1 cellular context compared by ENCODE assay signal in the genomic region with DNA sequence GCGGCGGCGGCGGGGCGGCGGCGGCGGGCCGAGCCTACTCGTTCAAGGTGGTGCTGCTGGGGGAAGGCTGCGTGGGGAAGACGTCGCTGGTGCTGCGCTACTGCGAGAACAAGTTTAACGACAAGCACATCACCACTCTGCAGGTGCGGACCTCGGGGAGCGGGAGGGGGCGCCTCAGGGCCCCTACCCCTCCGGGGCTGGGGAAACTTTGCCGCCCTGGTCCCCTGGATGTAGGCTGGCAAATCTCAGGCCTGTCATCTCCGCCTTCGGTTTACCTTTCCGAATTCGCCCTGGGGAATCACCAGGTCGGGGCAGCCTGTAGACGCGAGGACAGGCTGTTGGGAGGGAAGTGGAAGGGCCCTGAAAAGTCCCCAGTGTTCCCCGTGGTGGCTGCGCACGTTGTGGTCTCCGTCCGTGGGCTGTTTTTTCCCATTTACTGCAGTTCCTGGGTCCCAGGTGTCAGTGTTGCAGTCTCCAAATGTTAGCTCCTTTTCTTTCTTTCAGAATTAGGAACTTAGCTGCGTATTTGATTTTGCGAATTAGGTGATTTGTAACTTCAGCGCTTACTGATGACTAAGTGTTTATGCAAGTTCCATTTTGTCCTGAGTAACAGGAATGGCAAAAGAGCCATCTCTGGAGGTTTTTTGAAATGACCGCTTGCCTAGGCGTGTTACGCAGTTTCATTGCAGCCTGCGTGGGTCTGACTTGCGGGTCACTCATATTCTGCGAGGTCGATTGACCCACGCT.
TF ChIP-seq lines count a peak whose summit lies in the region.

No MANE protein-coding gene starts in this region.

TF ChIP-seq in GM12878, 131 proteins besides CTCF, POLR2A, EP300 and RAD21 (continued from another document):
- no peak for TF ChIP-seq FOS (IDR thresholded peaks at IDR 0.05; ENCODE audit: borderline replicate concordance, extremely low read depth, insufficient read length)
- TF ChIP-seq, protein P1, sequence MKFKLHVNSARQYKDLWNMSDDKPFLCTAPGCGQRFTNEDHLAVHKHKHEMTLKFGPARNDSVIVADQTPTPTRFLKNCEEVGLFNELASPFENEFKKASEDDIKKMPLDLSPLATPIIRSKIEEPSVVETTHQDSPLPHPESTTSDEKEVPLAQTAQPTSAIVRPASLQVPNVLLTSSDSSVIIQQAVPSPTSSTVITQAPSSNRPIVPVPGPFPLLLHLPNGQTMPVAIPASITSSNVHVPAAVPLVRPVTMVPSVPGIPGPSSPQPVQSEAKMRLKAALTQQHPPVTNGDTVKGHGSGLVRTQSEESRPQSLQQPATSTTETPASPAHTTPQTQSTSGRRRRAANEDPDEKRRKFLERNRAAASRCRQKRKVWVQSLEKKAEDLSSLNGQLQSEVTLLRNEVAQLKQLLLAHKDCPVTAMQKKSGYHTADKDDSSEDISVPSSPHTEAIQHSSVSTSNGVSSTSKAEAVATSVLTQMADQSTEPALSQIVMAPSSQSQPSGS (IDR thresholded peaks at IDR 0.05; ENCODE audit: low read length), result no peak
- TF ChIP-seq, protein P2, sequence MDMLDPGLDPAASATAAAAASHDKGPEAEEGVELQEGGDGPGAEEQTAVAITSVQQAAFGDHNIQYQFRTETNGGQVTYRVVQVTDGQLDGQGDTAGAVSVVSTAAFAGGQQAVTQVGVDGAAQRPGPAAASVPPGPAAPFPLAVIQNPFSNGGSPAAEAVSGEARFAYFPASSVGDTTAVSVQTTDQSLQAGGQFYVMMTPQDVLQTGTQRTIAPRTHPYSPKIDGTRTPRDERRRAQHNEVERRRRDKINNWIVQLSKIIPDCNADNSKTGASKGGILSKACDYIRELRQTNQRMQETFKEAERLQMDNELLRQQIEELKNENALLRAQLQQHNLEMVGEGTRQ (IDR thresholded peaks at IDR 0.05; ENCODE audit: borderline replicate concordance, low read depth, low read length), result no peak
- TF ChIP-seq, protein P3, sequence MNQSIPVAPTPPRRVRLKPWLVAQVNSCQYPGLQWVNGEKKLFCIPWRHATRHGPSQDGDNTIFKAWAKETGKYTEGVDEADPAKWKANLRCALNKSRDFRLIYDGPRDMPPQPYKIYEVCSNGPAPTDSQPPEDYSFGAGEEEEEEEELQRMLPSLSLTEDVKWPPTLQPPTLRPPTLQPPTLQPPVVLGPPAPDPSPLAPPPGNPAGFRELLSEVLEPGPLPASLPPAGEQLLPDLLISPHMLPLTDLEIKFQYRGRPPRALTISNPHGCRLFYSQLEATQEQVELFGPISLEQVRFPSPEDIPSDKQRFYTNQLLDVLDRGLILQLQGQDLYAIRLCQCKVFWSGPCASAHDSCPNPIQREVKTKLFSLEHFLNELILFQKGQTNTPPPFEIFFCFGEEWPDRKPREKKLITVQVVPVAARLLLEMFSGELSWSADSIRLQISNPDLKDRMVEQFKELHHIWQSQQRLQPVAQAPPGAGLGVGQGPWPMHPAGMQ (IDR thresholded peaks at IDR 0.05; ENCODE audit: borderline replicate concordance), result no peak
- TF ChIP-seq POLR2AphosphoS2 (IDR thresholded peaks at IDR 0.05; ENCODE audit: low read depth, low read length), result no peak
- peak; percentile 39; the same call in 1 of the 2 replicates for TF ChIP-seq DPF2 (IDR thresholded peaks at IDR 0.05)
- peak; percentile 40 to 41; a peak in 3 of 4 replicates for TF ChIP-seq BHLHE40 (IDR thresholded peaks at IDR 0.05; ENCODE audit: borderline replicate concordance in 1 of 2, low read depth in 2 of 2, low read length in 1 of 2)
- TF ChIP-seq, protein P4, sequence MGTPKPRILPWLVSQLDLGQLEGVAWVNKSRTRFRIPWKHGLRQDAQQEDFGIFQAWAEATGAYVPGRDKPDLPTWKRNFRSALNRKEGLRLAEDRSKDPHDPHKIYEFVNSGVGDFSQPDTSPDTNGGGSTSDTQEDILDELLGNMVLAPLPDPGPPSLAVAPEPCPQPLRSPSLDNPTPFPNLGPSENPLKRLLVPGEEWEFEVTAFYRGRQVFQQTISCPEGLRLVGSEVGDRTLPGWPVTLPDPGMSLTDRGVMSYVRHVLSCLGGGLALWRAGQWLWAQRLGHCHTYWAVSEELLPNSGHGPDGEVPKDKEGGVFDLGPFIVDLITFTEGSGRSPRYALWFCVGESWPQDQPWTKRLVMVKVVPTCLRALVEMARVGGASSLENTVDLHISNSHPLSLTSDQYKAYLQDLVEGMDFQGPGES (IDR thresholded peaks at IDR 0.05), result no peak
- no peak for TF ChIP-seq YBX1 (IDR thresholded peaks at IDR 0.05)
- TF ChIP-seq PAX5 (IDR thresholded peaks at IDR 0.05; ENCODE audit: borderline replicate concordance, low read depth, low read length), result 0 out of 2 replicates have a peak, but pooled peaks have one; percentile 19
- peak; percentile 54 for TF ChIP-seq CREM (IDR thresholded peaks at IDR 0.05; ENCODE audit: low read depth)
- TF ChIP-seq SUZ12 (IDR thresholded peaks at IDR 0.05; ENCODE audit: unreplicated experiment), result no peak
- TF ChIP-seq RELA (IDR thresholded peaks at IDR 0.05; ENCODE audit: borderline replicate concordance, partially characterized antibody), result peak; percentile 97
- peak; percentile 9; the same call in 1 of the 2 replicates for TF ChIP-seq ASH2L (IDR thresholded peaks at IDR 0.05; ENCODE audit: borderline replicate concordance, low read depth)
- TF ChIP-seq, protein P5, sequence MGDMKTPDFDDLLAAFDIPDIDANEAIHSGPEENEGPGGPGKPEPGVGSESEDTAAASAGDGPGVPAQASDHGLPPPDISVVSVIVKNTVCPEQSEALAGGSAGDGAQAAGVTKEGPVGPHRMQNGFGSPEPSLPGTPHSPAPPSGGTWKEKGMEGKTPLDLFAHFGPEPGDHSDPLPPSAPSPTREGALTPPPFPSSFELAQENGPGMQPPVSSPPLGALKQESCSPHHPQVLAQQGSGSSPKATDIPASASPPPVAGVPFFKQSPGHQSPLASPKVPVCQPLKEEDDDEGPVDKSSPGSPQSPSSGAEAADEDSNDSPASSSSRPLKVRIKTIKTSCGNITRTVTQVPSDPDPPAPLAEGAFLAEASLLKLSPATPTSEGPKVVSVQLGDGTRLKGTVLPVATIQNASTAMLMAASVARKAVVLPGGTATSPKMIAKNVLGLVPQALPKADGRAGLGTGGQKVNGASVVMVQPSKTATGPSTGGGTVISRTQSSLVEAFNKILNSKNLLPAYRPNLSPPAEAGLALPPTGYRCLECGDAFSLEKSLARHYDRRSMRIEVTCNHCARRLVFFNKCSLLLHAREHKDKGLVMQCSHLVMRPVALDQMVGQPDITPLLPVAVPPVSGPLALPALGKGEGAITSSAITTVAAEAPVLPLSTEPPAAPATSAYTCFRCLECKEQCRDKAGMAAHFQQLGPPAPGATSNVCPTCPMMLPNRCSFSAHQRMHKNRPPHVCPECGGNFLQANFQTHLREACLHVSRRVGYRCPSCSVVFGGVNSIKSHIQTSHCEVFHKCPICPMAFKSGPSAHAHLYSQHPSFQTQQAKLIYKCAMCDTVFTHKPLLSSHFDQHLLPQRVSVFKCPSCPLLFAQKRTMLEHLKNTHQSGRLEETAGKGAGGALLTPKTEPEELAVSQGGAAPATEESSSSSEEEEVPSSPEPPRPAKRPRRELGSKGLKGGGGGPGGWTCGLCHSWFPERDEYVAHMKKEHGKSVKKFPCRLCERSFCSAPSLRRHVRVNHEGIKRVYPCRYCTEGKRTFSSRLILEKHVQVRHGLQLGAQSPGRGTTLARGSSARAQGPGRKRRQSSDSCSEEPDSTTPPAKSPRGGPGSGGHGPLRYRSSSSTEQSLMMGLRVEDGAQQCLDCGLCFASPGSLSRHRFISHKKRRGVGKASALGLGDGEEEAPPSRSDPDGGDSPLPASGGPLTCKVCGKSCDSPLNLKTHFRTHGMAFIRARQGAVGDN (IDR thresholded peaks at IDR 0.05), result peak; percentile 12; the same call in 1 of the 2 replicates
- no peak for TF ChIP-seq NR2C1 (IDR thresholded peaks at IDR 0.05)
- TF ChIP-seq, protein P6, sequence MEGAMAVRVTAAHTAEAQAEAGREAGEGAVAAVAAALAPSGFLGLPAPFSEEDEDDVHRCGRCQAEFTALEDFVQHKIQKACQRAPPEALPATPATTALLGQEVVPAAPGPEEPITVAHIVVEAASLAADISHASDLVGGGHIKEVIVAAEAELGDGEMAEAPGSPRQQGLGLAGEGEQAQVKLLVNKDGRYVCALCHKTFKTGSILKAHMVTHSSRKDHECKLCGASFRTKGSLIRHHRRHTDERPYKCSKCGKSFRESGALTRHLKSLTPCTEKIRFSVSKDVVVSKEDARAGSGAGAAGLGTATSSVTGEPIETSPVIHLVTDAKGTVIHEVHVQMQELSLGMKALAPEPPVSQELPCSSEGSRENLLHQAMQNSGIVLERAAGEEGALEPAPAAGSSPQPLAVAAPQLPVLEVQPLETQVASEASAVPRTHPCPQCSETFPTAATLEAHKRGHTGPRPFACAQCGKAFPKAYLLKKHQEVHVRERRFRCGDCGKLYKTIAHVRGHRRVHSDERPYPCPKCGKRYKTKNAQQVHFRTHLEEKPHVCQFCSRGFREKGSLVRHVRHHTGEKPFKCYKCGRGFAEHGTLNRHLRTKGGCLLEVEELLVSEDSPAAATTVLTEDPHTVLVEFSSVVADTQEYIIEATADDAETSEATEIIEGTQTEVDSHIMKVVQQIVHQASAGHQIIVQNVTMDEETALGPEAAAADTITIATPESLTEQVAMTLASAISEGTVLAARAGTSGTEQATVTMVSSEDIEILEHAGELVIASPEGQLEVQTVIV (IDR thresholded peaks at IDR 0.05; ENCODE audit: borderline replicate concordance, partially characterized antibody), result no peak
- TF ChIP-seq, protein P7, sequence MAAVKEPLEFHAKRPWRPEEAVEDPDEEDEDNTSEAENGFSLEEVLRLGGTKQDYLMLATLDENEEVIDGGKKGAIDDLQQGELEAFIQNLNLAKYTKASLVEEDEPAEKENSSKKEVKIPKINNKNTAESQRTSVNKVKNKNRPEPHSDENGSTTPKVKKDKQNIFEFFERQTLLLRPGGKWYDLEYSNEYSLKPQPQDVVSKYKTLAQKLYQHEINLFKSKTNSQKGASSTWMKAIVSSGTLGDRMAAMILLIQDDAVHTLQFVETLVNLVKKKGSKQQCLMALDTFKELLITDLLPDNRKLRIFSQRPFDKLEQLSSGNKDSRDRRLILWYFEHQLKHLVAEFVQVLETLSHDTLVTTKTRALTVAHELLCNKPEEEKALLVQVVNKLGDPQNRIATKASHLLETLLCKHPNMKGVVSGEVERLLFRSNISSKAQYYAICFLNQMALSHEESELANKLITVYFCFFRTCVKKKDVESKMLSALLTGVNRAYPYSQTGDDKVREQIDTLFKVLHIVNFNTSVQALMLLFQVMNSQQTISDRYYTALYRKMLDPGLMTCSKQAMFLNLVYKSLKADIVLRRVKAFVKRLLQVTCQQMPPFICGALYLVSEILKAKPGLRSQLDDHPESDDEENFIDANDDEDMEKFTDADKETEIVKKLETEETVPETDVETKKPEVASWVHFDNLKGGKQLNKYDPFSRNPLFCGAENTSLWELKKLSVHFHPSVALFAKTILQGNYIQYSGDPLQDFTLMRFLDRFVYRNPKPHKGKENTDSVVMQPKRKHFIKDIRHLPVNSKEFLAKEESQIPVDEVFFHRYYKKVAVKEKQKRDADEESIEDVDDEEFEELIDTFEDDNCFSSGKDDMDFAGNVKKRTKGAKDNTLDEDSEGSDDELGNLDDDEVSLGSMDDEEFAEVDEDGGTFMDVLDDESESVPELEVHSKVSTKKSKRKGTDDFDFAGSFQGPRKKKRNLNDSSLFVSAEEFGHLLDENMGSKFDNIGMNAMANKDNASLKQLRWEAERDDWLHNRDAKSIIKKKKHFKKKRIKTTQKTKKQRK (IDR thresholded peaks at IDR 0.05; ENCODE audit: low read depth, low read length), result no peak
- TF ChIP-seq MXI1 (IDR thresholded peaks at IDR 0.05; ENCODE audit: low read depth, low read length), result peak; percentile 59; the same call in 1 of the 2 replicates
- TF ChIP-seq, protein P8, sequence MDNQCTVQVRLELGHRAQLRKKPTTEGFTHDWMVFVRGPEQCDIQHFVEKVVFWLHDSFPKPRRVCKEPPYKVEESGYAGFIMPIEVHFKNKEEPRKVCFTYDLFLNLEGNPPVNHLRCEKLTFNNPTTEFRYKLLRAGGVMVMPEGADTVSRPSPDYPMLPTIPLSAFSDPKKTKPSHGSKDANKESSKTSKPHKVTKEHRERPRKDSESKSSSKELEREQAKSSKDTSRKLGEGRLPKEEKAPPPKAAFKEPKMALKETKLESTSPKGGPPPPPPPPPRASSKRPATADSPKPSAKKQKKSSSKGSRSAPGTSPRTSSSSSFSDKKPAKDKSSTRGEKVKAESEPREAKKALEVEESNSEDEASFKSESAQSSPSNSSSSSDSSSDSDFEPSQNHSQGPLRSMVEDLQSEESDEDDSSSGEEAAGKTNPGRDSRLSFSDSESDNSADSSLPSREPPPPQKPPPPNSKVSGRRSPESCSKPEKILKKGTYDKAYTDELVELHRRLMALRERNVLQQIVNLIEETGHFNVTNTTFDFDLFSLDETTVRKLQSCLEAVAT (IDR thresholded peaks at IDR 0.05), result peak; percentile 62
- TF ChIP-seq SP1 (IDR thresholded peaks at IDR 0.05; ENCODE audit: low read depth, low read length), result peak; percentile 21
